ENCODE assay signal across 9 cellular contexts in genomic region chr20:35276408-35276807, GRCh38. TPM values are rescaled to one million over a fixed set of nuclear protein-coding genes. Genes with fewer than 3 reads are reported as not detected.
A peak's percentile ranks its signal among the peaks of the same experiment; 100 is the strongest.
DNase-seq lines count a peak whose midpoint lies in the region; ATAC-seq, FAIRE-seq and TF ChIP-seq lines count a peak whose summit lies in the region.
"Had no signal": no experiment of that assay in that cellular context is flagged by ENCODE, and none has a peak within 500 bp of the region (broad histone marks: within the 10 kb centered on the region; RNA-seq: fewer than 3 reads in every experiment).

No MANE protein-coding gene starts in this region.

- no peak overlapping the region for H3K9ac ChIP-seq in HUES6 (ENCODE audit: low read length)
- H3K9ac ChIP-seq in mammary epithelial cell (ENCODE audit: insufficient read depth, low read length) = no peak overlapping the region

- TF ChIP-seq CTCF in AG10803 (conservative IDR thresholded peaks at IDR 0.05; ENCODE audit: low read length) (no peak), mammary epithelial cell (conservative IDR thresholded peaks at IDR 0.05 in 1 of 2, IDR thresholded peaks at IDR 0.05 in 1 of 2; ENCODE audit: extremely low read depth in 1 of 2, insufficient read depth in 1 of 2, low read depth in 1 of 2, low read length in 2 of 2) (no peak)

- H3K4me1 ChIP-seq in HUES6 (ENCODE audit: control insufficient read depth, insufficient read depth, low read length) = peaks cover 12% of the 10 kb centered on the region
- H3K4me1 ChIP-seq in mammary epithelial cell (ENCODE audit: insufficient read depth, low read length) = peaks cover 40% of the 10 kb centered on the region

- peaks cover 14 to 35% (median 18%) of the 10 kb centered on the region in 3 donors for H3K4me1 Mint-ChIP-seq in naive B cell

- in situ Hi-C loops in mammary epithelial cell (cut with MboI; ENCODE audit: low sequenced_read_pairs in 2 of 2) = no loop called here

- no peak overlapping the region for H2AFZ ChIP-seq in mammary epithelial cell (ENCODE audit: low read depth, low read length)

- H3K9me3 ChIP-seq in HUES6 (ENCODE audit: control insufficient read depth, insufficient read depth, low read depth, low read length) = no peaks in the 10 kb centered on the region
- no peaks in the 10 kb centered on the region for H3K9me3 ChIP-seq in mammary epithelial cell (replicated peaks; ENCODE audit: insufficient read depth, low read length)

- CTCF ChIA-PET in mammary epithelial cell (lab: Charles Lee; ENCODE audit: low non-redundant PET) = no interaction called here

- H3K4me3 Mint-ChIP-seq in naive B cell = peak overlapping the region; percentile 42 to 99 (median 97)

- H3K27ac ChIP-seq in HUES6 (ENCODE audit: low read depth, low read length) = no peak overlapping the region
- H3K27ac ChIP-seq in mammary epithelial cell (ENCODE audit: insufficient read depth, low read depth, low read length) = no peak overlapping the region

- ATAC-seq in naive B cell (ENCODE audit: low read depth in 2 of 2) = no peak

- no peak for DNase-seq in AG10803 (ENCODE audit: low read depth)
- DNase-seq in mammary epithelial cell = no peak
- no peak for DNase-seq in naive B cell
- DNase-seq in medulla oblongata (ENCODE audit: extremely low spot score) = no peak
- DNase-seq in RCC 7860 (ENCODE audit: low spot score) = no peak
- DNase-seq in NCI-H187 (lab: John Stamatoyannopoulos, UW) = no peak
- no peak for DNase-seq in MV-4-11 (lab: John Stamatoyannopoulos, UW)

- H3K36me3 Mint-ChIP-seq in naive B cell = peaks cover 7 to 8% of the 10 kb centered on the region in 2 donors

- H3K36me3 ChIP-seq in HUES6 (ENCODE audit: control insufficient read depth, insufficient read depth, low read length) = peaks cover 55% of the 10 kb centered on the region
- peaks cover 15% of the 10 kb centered on the region for H3K36me3 ChIP-seq in mammary epithelial cell (ENCODE audit: insufficient read depth, low read length)

- peak overlapping the region; percentile 84 to 100 (median 98) for H3K27ac Mint-ChIP-seq in naive B cell

- H4K20me1 ChIP-seq in mammary epithelial cell (ENCODE audit: insufficient read depth, low read length) = no peaks in the 10 kb centered on the region

- H3K4me2 ChIP-seq in mammary epithelial cell (ENCODE audit: insufficient read depth, low read depth, low read length) = peak overlapping the region; percentile 95

- 65% methylated on average over 6 of the region's 6 CpGs for WGBS in mammary epithelial cell (ENCODE audit: low coverage, missing lambda C conversion rate)

- H3K27me3 Mint-ChIP-seq in naive B cell = no peaks in the 10 kb centered on the region

- H3K27me3 ChIP-seq in HUES6 (ENCODE audit: control insufficient read depth, insufficient read depth, low read length) (no peaks in the 10 kb centered on the region), mammary epithelial cell (ENCODE audit: insufficient read depth, low read length) (no peaks in the 10 kb centered on the region)

- intact Hi-C loops in mammary epithelial cell (cut with micrococcal nuclease) = no loop called here

- BruUV-seq in mammary epithelial cell (replicated peaks; lab: Mats Ljungman, UMichigan) = no TSS peak

- dilution Hi-C loops in mammary epithelial cell (cut with HindIII; ENCODE audit: low sequenced_read_pairs) = no loop called here

- peak overlapping the region; percentile 88 for H3K4me3 ChIP-seq in AG10803 (ENCODE audit: low read length)
- peak overlapping the region; percentile 77 for H3K4me3 ChIP-seq in HUES6 (ENCODE audit: low read depth, low read length)
- H3K4me3 ChIP-seq in mammary epithelial cell (replicated peaks in 1 of 3; ENCODE audit: insufficient read depth in 1 of 3, low read depth in 2 of 3, low read length in 3 of 3) = peak overlapping the region in 2 of 3 experiments; percentile 81 to 83

- no peaks in the 10 kb centered on the region for H3K9me3 Mint-ChIP-seq in naive B cell

- peaks cover 39% of the 10 kb centered on the region for H3K79me2 ChIP-seq in mammary epithelial cell (ENCODE audit: insufficient read depth, low read length)

- no peak for FAIRE-seq in RCC 7860 (lab: Jason Lieb, UNC)

RNA-seq across cellular contexts. Expression of gene MMP24OS, which starts 1.5 kb away (rescaled TPM):
- 10 to 100 TPM; 30.8 to 94.6 TPM for total RNA-seq in mammary epithelial cell
- polyA plus RNA-seq in mammary epithelial cell (34.1 TPM), naive B cell (ENCODE audit: low read depth in 6 of 6) (10 to 100 TPM in 2 of 6 donors, 1 to 10 TPM in 4; 3.7 to 14.1 (median 8.6) TPM)
- 105 TPM for polyA minus RNA-seq in mammary epithelial cell

RNA-seq across cellular contexts. Expression of gene EIF6, which starts 8.2 kb away (rescaled TPM):
- total RNA-seq in mammary epithelial cell = 100 to 1,000 TPM; 203 to 285 TPM
- 427 TPM for polyA plus RNA-seq in mammary epithelial cell
- polyA minus RNA-seq in mammary epithelial cell = 408 TPM
- 100 to 1,000 TPM; 206 to 241 (median 228) TPM for polyA plus RNA-seq in naive B cell (ENCODE audit: low read depth in 6 of 6)

RNA-seq across cellular contexts. Expression of gene FAM83C, which starts 15.8 kb away (rescaled TPM):
- not detected for total RNA-seq in mammary epithelial cell
- not detected for polyA plus RNA-seq in mammary epithelial cell
- polyA minus RNA-seq in mammary epithelial cell = not detected
- not detected for polyA plus RNA-seq in naive B cell (ENCODE audit: low read depth in 6 of 6)
- total RNA-seq: SK-MEL-5 had no signal

RNA-seq across cellular contexts. Expression of gene MMP24, which starts 49.9 kb away (rescaled TPM):
- 1 to 10 TPM in 1 of 2 donors, under 1 TPM in 1; 0.12 to 6.8 TPM for total RNA-seq in mammary epithelial cell
- polyA plus RNA-seq in mammary epithelial cell (0.11 TPM), naive B cell (ENCODE audit: low read depth in 6 of 6) (under 1 TPM in 5 of 6 donors, not detected in 1; 0.05 to 0.09 (median 0.08) TPM)
- not detected for polyA minus RNA-seq in mammary epithelial cell
